27 cellular contexts compared by ENCODE assay signal in genomic region chr6:165855856-165856255, GRCh38.
"Had no signal": no experiment of that assay in that cellular context is flagged by ENCODE, and none has a peak within 500 bp of the region (broad histone marks: within the 10 kb centered on the region; RNA-seq: fewer than 3 reads in every experiment).

No MANE protein-coding gene starts in this region.

- ATAC-seq: stimulated activated effector memory CD8-positive, alpha-beta T cell treated with anti-CD3 and anti-CD28 coated beads, Interleukin-12 subunit alpha, Interleukin-12 subunit beta, amount 100 ng/mL, for 72 hours; stimulated activated memory B cell treated with anti-CD40 and anti-IgM and Interleukin-4, amounts not matched to agents 10 μg/mL and 1 μg/mL and 100 μg/mL, for 72 hours; stimulated activated naive B cell treated with anti-CD40 and anti-IgM and Interleukin-4, amounts not matched to agents 10 μg/mL and 1 μg/mL and 100 μg/mL, for 72 hours; stimulated activated naive CD8-positive, alpha-beta T cell treated with anti-CD3 and anti-CD28 coated beads, Interleukin-15, amount 100 ng/mL, for 72 hours; stimulated activated naive CD8-positive, alpha-beta T cell treated with anti-CD3 and anti-CD28 coated beads, Interleukin-15, Interleukin-2, amounts not matched to agents 100 U/mL and 50 U/mL, for 24 hours; upper lobe of right lung had no signal

- FAIRE-seq: urothelium cell line had no signal

- H3K9me3 ChIP-seq: stomach, suprapubic skin, testis, thoracic aorta, thyroid gland, tibial artery, tibial nerve, transverse colon, upper lobe of left lung, upper lobe of right lung, uterus, vagina had no signal

- H3K4me3 ChIP-seq: stomach, suprapubic skin, testis, thoracic aorta, thyroid gland, tibial artery, tibial nerve, transverse colon, upper lobe of left lung, upper lobe of right lung, uterus, vagina had no signal

- H3K36me3 ChIP-seq: stomach, suprapubic skin, thoracic aorta, thyroid gland, tibial artery, tibial nerve, transverse colon, upper lobe of left lung, upper lobe of right lung, uterus, vagina had no signal

- H3K27ac ChIP-seq: stomach, suprapubic skin, testis, thoracic aorta, thyroid gland, tibial artery, tibial nerve, transverse colon, upper lobe of left lung, upper lobe of right lung, uterus, vagina had no signal

- H3K27me3 ChIP-seq: testis, thyroid gland had no signal

- DNase-seq: stimulated activated CD4-positive, alpha-beta T cell treated with anti-CD3 and anti-CD28 coated beads, Interleukin-2, amount 100 ng/mL, for 48 hours; stimulated activated CD4-positive, alpha-beta T cell treated with anti-CD3 and anti-CD28 coated beads, Interleukin-4, amount 100 ng/mL, for 1 hour; stimulated activated CD4-positive, alpha-beta T cell treated with anti-CD3 and anti-CD28 coated beads, Interleukin-4, amount 100 ng/mL, for 24 hours; stimulated activated CD4-positive, alpha-beta T cell treated with anti-CD3 and anti-CD28 coated beads, Interleukin-4, amount 100 ng/mL, for 4 hours; stimulated activated CD8-positive, alpha-beta memory T cell treated with anti-CD3 and anti-CD28 coated beads, Interleukin-4, amount 100 ng/mL, for 48 hours; stimulated activated naive B cell treated with anti-CD40 and anti-IgM and Interleukin-4, amounts not matched to agents 10 μg/mL and 1 μg/mL and 100 μg/mL, for 72 hours; stimulated activated naive CD4-positive, alpha-beta T cell; stimulated activated naive CD4-positive, alpha-beta T cell treated with Interleukin-2 at 50 U/mL for 16 hours; stimulated activated naive CD8-positive, alpha-beta T cell treated with anti-CD3 and anti-CD28 coated beads, Interleukin-15, amount 100 ng/mL, for 72 hours; stimulated activated naive CD8-positive, alpha-beta T cell treated with anti-CD3 and anti-CD28 coated beads, Interleukin-15, Interleukin-2, amounts not matched to agents 100 U/mL and 50 U/mL, for 24 hours; stomach; substantia nigra; testis; thyroid gland; tibial artery; transverse colon; trophoblast cell; upper lobe of left lung; upper lobe of right lung; uterus had no signal

- H3K4me1 ChIP-seq: testis, transverse colon, upper lobe of right lung, uterus, vagina had no signal
